31 cellular contexts compared by ENCODE assay signal in genomic region chr14:35419429-35419841, GRCh38. TPM values are rescaled to one million over a fixed set of nuclear protein-coding genes. Genes with fewer than 3 reads are reported as not detected.
A peak's percentile ranks its signal among the peaks of the same experiment; 100 is the strongest.
DNase-seq lines count a peak whose midpoint lies in the region; ATAC-seq, FAIRE-seq and TF ChIP-seq lines count a peak whose summit lies in the region.
"Had no signal": no experiment of that assay in that cellular context is flagged by ENCODE, and none has a peak within 500 bp of the region (broad histone marks: within the 10 kb centered on the region; RNA-seq: fewer than 3 reads in every experiment).

No MANE protein-coding gene starts in this region.

- no peaks in the 10 kb centered on the region for H3K36me3 Mint-ChIP-seq in CD4-positive, alpha-beta T cell (ENCODE audit: low read depth)
- H3K36me3 Mint-ChIP-seq: activated naive CD8-positive, alpha-beta T cell treated with anti-CD3 and anti-CD28 coated beads, Interleukin-2, amount 10 ng/mL, durations not matched to agents 7 days and 5 days; naive B cell had no signal

- H3K27me3 Mint-ChIP-seq in CD4-positive, alpha-beta T cell: no peaks in the 10 kb centered on the region
- H3K27me3 Mint-ChIP-seq: activated naive CD8-positive, alpha-beta T cell treated with anti-CD3 and anti-CD28 coated beads, Interleukin-2, amount 10 ng/mL, durations not matched to agents 7 days and 5 days; effector memory CD8-positive, alpha-beta T cell; T-helper 17 cell had no signal

- H3K9me2 ChIP-seq in GM23248 (ENCODE audit: insufficient read depth): no peaks in the 10 kb centered on the region

- CTCF ChIA-PET in CD4-positive, alpha-beta T cell (lab: Charles Lee): no interaction called here

- no peak for TF ChIP-seq CTCF in bronchial epithelial cell (IDR thresholded peaks at IDR 0.05; ENCODE audit: insufficient read depth, low read length, severe bottlenecking)
- TF ChIP-seq CTCF in CD4-positive, alpha-beta T cell (IDR thresholded peaks at IDR 0.05): no peak

- POLR2A ChIA-PET in CD4-positive, alpha-beta T cell (lab: Charles Lee): no interaction called here

- peak; percentile 63 for DNase-seq in GM23248
- peak; percentile 59 for DNase-seq in RCC 7860 (ENCODE audit: low spot score)
- DNase-seq in bronchial epithelial cell (ENCODE audit: low read depth): peak; percentile 42
- DNase-seq in kidney tubule cell (ENCODE audit: low spot score): peak; percentile 78
- DNase-seq in NCI-H2029 treated with DMSO at 0.1 percent for 48 hours (lab: John Stamatoyannopoulos, UW): no peak
- DNase-seq in NCI-H446 (lab: John Stamatoyannopoulos, UW): no peak
- no peak for DNase-seq in CD4-positive, alpha-beta T cell
- DNase-seq: activated CD4-positive, alpha-beta T cell treated with anti-CD3 and anti-CD28 coated beads, Interleukin-2, amount 50 U/mL, for 48 hours; activated effector memory CD4-positive, alpha-beta T cell treated with Interleukin-2 at 50 U/mL for 16 hours; activated naive CD8-positive, alpha-beta T cell treated with anti-CD3 and anti-CD28 coated beads, Interleukin-2, amount 10 ng/mL, durations not matched to agents 7 days and 5 days; DMS53; effector memory CD8-positive, alpha-beta T cell; heart left ventricle; left colon; mesenchymal stem cell; MM.1S; naive B cell; NCI-H1436 treated with DMSO at 0.1 percent for 48 hours; NCI-H526; occipital lobe; retina; spleen; stimulated activated CD4-positive, alpha-beta T cell treated with anti-CD3 and anti-CD28 coated beads, Interleukin-4, amount 100 ng/mL, for 24 hours; stimulated activated naive CD8-positive, alpha-beta T cell treated with anti-CD3 and anti-CD28 coated beads, Interleukin-15, Interleukin-2, amounts not matched to agents 100 U/mL and 50 U/mL, for 24 hours; T-helper 17 cell; thyroid gland; WERI-Rb-1 had no signal

- H2AFZ ChIP-seq in GM23248: peak overlapping the region; percentile 72

- H3K9ac ChIP-seq in GM23248: no peak overlapping the region

- H3K9me3 Mint-ChIP-seq in CD4-positive, alpha-beta T cell: no peaks in the 10 kb centered on the region
- H3K9me3 Mint-ChIP-seq: activated naive CD8-positive, alpha-beta T cell treated with anti-CD3 and anti-CD28 coated beads, Interleukin-2, amount 10 ng/mL, durations not matched to agents 7 days and 5 days; effector memory CD8-positive, alpha-beta T cell had no signal

- H3K4me3 Mint-ChIP-seq in CD4-positive, alpha-beta T cell: no peak overlapping the region
- H3K4me3 Mint-ChIP-seq: activated naive CD8-positive, alpha-beta T cell treated with anti-CD3 and anti-CD28 coated beads, Interleukin-2, amount 10 ng/mL, durations not matched to agents 7 days and 5 days; effector memory CD8-positive, alpha-beta T cell; naive B cell; T-helper 17 cell had no signal

- WGBS in GM23248 (ENCODE audit: low coverage in 1 of 2, low lambda C conversion rate in 2 of 2, missing lambda C conversion rate in 2 of 2), 2 experiments: 59 to 66% methylated on average over 7 of the region's 7 CpGs

- no peaks in the 10 kb centered on the region for H3K9me3 ChIP-seq in GM23248 (ENCODE audit: low read depth)
- H3K9me3 ChIP-seq in CD4-positive, alpha-beta T cell (ENCODE audit: control insufficient read depth, low read length): no peaks in the 10 kb centered on the region
- H3K9me3 ChIP-seq: thyroid gland had no signal

- no peaks in the 10 kb centered on the region for H4K20me1 ChIP-seq in GM23248 (ENCODE audit: insufficient read depth)

- peak overlapping the region; percentile 78 for H3K4me2 ChIP-seq in GM23248 (ENCODE audit: unreplicated experiment)

- in situ Hi-C loops in GM23248 (cut with MboI): loop anchor here (10.0 kb wide), 1 partner anchor 205 kb away; no protein-coding TSS in a partner anchor

- no peaks in the 10 kb centered on the region for H3K79me2 ChIP-seq in GM23248 (ENCODE audit: insufficient read depth)

- ATAC-seq in GM21737 (IDR thresholded peaks at IDR 0.05; ENCODE audit: unreplicated experiment): no peak
- ATAC-seq in CD4-positive, alpha-beta T cell (ENCODE audit: poor library complexity): no peak
- ATAC-seq: effector memory CD8-positive, alpha-beta T cell; heart left ventricle; left colon; stimulated activated naive CD8-positive, alpha-beta T cell treated with anti-CD3 and anti-CD28 coated beads, Interleukin-15, Interleukin-2, amounts not matched to agents 100 U/mL and 50 U/mL, for 24 hours; T-helper 17 cell had no signal

- H3K27me3 ChIP-seq in GM23248 (replicated peaks; ENCODE audit: insufficient read depth): no peaks in the 10 kb centered on the region
- no peaks in the 10 kb centered on the region for H3K27me3 ChIP-seq in bronchial epithelial cell (ENCODE audit: control insufficient read depth, insufficient read depth, low read length)
- H3K27me3 ChIP-seq in CD4-positive, alpha-beta T cell (ENCODE audit: control insufficient read depth, insufficient read depth, low read length): no peaks in the 10 kb centered on the region
- H3K27me3 ChIP-seq: heart left ventricle, spleen, thyroid gland had no signal

- H3K36me3 ChIP-seq in GM23248 (ENCODE audit: low read depth) (no peaks in the 10 kb centered on the region), bronchial epithelial cell (ENCODE audit: control insufficient read depth, insufficient read depth, low read length) (no peaks in the 10 kb centered on the region)
- H3K36me3 ChIP-seq: heart left ventricle, spleen, thyroid gland, WERI-Rb-1 had no signal

- H3F3A ChIP-seq in GM23248 (ENCODE audit: insufficient read depth): peaks cover 4% of the 10 kb centered on the region; the same call in 1 of the 2 replicates

- H3K4me3 ChIP-seq in GM23248 (no peak overlapping the region), bronchial epithelial cell (ENCODE audit: low read depth, low read length) (no peak overlapping the region)
- H3K4me3 ChIP-seq: heart left ventricle, spleen, thyroid gland had no signal

- peak overlapping the region; percentile 74 for H3K27ac ChIP-seq in GM23248
- no peak overlapping the region for H3K27ac ChIP-seq in CD4-positive, alpha-beta T cell (ENCODE audit: low read depth, low read length)
- H3K27ac ChIP-seq: heart left ventricle, spleen, thyroid gland, WERI-Rb-1 had no signal

- intact Hi-C loops in CD4-positive, alpha-beta T cell (cut with DNase I, micrococcal nuclease): no loop called here

- H3K4me1 Mint-ChIP-seq in CD4-positive, alpha-beta T cell (ENCODE audit: low read depth): peaks cover 38% of the 10 kb centered on the region

- H3K27ac Mint-ChIP-seq in CD4-positive, alpha-beta T cell: no peak overlapping the region
- H3K27ac Mint-ChIP-seq: activated naive CD8-positive, alpha-beta T cell treated with anti-CD3 and anti-CD28 coated beads, Interleukin-2, amount 10 ng/mL, durations not matched to agents 7 days and 5 days had no signal

- FAIRE-seq in RCC 7860 (lab: Jason Lieb, UNC) (no peak), bronchial epithelial cell (lab: Jason Lieb, UNC) (no peak)
- FAIRE-seq: colon, GM19239, H1 had no signal

- peaks cover 53% of the 10 kb centered on the region for H3K4me1 ChIP-seq in GM23248 (ENCODE audit: insufficient read depth)
- H3K4me1 ChIP-seq: thyroid gland had no signal

RNA-seq across cellular contexts. Expression of gene NFKBIA, which starts 14.9 kb away (rescaled TPM):
- 46.5 and 60.4 TPM in 2 replicates for total RNA-seq in GM23248 (2014; rRNA removed; shearing (Covaris generic))
- polyA plus RNA-seq in GM23248 (2016; fragmentation: Nextera tagmentation; extraction: Ambion mirVana): 39.8 and 40.2 TPM in 2 replicates
- 60.6 and 73.7 TPM in 2 replicates for total RNA-seq in bronchial epithelial cell
- 1,000 to 10,000 TPM in 1 of 2 experiments, 100 to 1,000 TPM in 1; 977 to 1,030 TPM for total RNA-seq in CD4-positive, alpha-beta T cell

Comparison
In these comparisons a context has a peak if more than half of its experiments do, and no peak if none do; other contexts are left out.
1. DNase-seq: peak in GM23248 (single experiment), RCC 7860 (single experiment), bronchial epithelial cell (single experiment) and kidney tubule cell (single experiment); none in NCI-H2029 treated with DMSO at 0.1 percent for 48 hours (single experiment), NCI-H446 (0 of 2) and CD4-positive, alpha-beta T cell (0 of 10).
2. RNA of gene NFKBIA, which starts 14.9 kb away (total RNA-seq): 977 to 1,030 TPM in CD4-positive, alpha-beta T cell; 60.6 to 73.7 TPM in bronchial epithelial cell and 46.5 to 60.4 TPM in GM23248; every median in the first group is over 10 times any median in the second.